1 cellular context compared by ENCODE assay signal in genomic region chr10:84371944-84372343, GRCh38.
TF ChIP-seq lines count a peak whose summit lies in the region.

No MANE protein-coding gene starts in this region.

TF ChIP-seq in endothelial cell of umbilical vein, 7 proteins besides CTCF, POLR2A, EP300 and RAD21:
- TF ChIP-seq MAX (IDR thresholded peaks at IDR 0.05; ENCODE audit: insufficient read depth, insufficient read length) = no peak
- no peak for TF ChIP-seq JUN (IDR thresholded peaks at IDR 0.05; ENCODE audit: borderline replicate concordance, insufficient read depth, insufficient read length, low read depth)
- no peak for TF ChIP-seq FOS (IDR thresholded peaks at IDR 0.05; ENCODE audit: borderline replicate concordance, insufficient read depth, low read length)
- no peak for TF ChIP-seq MYC (IDR thresholded peaks at IDR 0.05; ENCODE audit: low read depth, low read length)
- TF ChIP-seq POLR2AphosphoS5 (IDR thresholded peaks at IDR 0.05; ENCODE audit: insufficient read depth, low read depth, low read length) = no peak
